27 cellular contexts compared by ENCODE assay signal in the genomic region with DNA sequence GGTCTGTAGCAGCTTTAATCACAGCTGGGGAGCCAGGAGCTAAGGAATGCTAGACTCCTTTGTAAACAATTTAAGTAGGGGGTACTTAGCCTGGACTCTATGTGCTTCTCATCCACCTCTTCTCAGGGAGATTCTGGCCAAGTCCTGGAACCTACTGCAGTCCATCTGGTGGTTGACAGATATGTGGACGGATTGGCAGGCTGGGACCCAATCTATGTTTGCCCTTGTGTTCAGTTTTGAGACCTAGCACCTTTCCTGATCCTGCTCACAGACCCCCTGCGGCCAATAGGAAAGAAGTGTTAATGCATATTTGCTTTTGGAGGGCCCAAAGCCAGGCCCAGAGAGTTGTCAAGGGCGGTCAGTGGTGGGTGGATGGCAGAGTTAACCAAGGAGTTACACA.
"Had no signal": no experiment of that assay in that cellular context is flagged by ENCODE, and none has a peak within 500 bp of the region (broad histone marks: within the 10 kb centered on the region; RNA-seq: fewer than 3 reads in every experiment).

No MANE protein-coding gene starts in this region.

- H3K9me3 ChIP-seq: MG63 had no signal

- ATAC-seq: activated naive CD4-positive, alpha-beta T cell treated with anti-CD3 and anti-CD28 coated beads, Interleukin-2, amount 50 U/mL, for 72 hours; activated naive CD8-positive, alpha-beta T cell treated with anti-CD3 and anti-CD28 coated beads, Interleukin-2, amount 50 U/mL, for 24 hours; activated T-cell treated with anti-CD3 and anti-CD28 coated beads, Interleukin-2, amount 50 U/mL, for 4 hours had no signal

- DNase-seq: activated B cell treated with CpG ODN at 0.5 μM for 24 hours; activated CD4-positive, alpha-beta memory T cell treated with anti-CD3 and anti-CD28 coated beads for 36 hours; activated CD4-positive, alpha-beta T cell treated with anti-CD3 and anti-CD28 coated beads for 1 hour; activated CD4-positive, alpha-beta T cell treated with anti-CD3 and anti-CD28 coated beads, Interleukin-2, amount 10 ng/mL, durations not matched to agents 24 days and 14 days; activated CD8-positive, alpha-beta memory T cell treated with anti-CD3 and anti-CD28 coated beads for 24 hours; activated effector memory CD4-positive, alpha-beta T cell treated with anti-CD3 and anti-CD28 coated beads, Interleukin-2, amount 50 U/mL, for 16 hours; activated naive CD4-positive, alpha-beta T cell treated with Interleukin-2 at 50 U/mL for 16 hours; activated naive CD8-positive, alpha-beta T cell treated with anti-CD3 and anti-CD28 coated beads, Interleukin-2, amount 50 U/mL, for 24 hours; activated T-cell treated with anti-CD3 and anti-CD28 coated beads, Interleukin-2, amount 50 U/mL, for 4 hours; amniotic stem cell; brain microvascular endothelial cell; KG1; MG63; MV-4-11; NCI-H1092 treated with DMSO at 0.1 percent for 48 hours; NCI-H1417 treated with DMSO at 0.1 percent for 48 hours; NCI-H1694; NCI-H2029; NCI-H2107; NCI-H2171 treated with DMSO at 0.1 percent for 48 hours; NCI-H226; NCI-H526; NCI-H774; SHP77 treated with DMSO at 0.1 percent for 48 hours; T-helper 2 cell; T1000 had no signal

- H3K27me3 ChIP-seq: brain microvascular endothelial cell, MG63 had no signal

- H3K27ac ChIP-seq: brain microvascular endothelial cell had no signal

- H3K4me3 ChIP-seq: MG63 had no signal

- H3K36me3 ChIP-seq: brain microvascular endothelial cell had no signal
